ENCODE assay signal across 35 cellular contexts in the genomic region with DNA sequence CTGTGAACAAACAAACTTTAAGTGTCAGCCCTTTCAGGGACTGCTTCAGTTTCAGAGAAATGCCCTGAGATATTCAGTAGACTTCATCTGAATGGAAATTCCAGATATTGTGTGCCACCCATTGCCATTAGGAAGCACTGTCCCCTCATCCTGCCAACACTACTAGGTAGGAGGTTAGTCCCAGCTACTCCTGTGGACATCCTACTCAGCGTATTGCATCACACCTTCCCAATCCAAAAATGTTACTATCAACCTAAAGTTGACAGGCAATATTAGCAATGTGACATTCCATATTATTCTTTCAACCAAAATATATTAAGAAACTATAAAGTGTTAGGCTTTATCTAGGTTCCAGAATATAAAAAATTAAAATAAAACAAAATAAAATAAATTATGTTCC.
"Had no signal": no experiment of that assay in that cellular context is flagged by ENCODE, and none has a peak within 500 bp of the region (broad histone marks: within the 10 kb centered on the region; RNA-seq: fewer than 3 reads in every experiment).

No MANE protein-coding gene starts in this region.

- H3K36me3 ChIP-seq: MG63 had no signal

- H3K9me3 ChIP-seq: MG63 had no signal

- DNase-seq: Kasumi-1, MG63, MM.1S, MV-4-11, NCI-H1048, NCI-H1092, NCI-H1092 treated with DMSO at 0.1 percent for 48 hours, NCI-H1105, NCI-H1105 treated with DMSO at 0.1 percent for 48 hours, NCI-H1417, NCI-H1417 treated with DMSO at 0.1 percent for 48 hours, NCI-H1436, NCI-H1436 treated with DMSO at 0.1 percent for 48 hours, NCI-H146, NCI-H1694, NCI-H1694 treated with DMSO at 0.1 percent for 48 hours, NCI-H187, NCI-H187 treated with DMSO at 0.1 percent for 48 hours, NCI-H1930, NCI-H2029, NCI-H2029 treated with DMSO at 0.1 percent for 48 hours, NCI-H2081, NCI-H2081 treated with DMSO at 0.1 percent for 48 hours, NCI-H2107, NCI-H2171, NCI-H2171 treated with DMSO at 0.1 percent for 48 hours, NCI-H2227 treated with DMSO at 0.1 percent for 48 hours, NCI-H226, NCI-H345, NCI-H446, NCI-H446 treated with DMSO at 0.1 percent for 48 hours, NCI-H510A, NCI-H510A treated with DMSO at 0.1 percent for 48 hours, NCI-H524, NCI-H524 treated with DMSO at 0.1 percent for 48 hours had no signal

- H3K4me3 ChIP-seq: MG63 had no signal

- H3K27me3 ChIP-seq: MG63 had no signal
